Comparison of ENCODE assay signal across 6 cellular contexts in the genomic region with DNA sequence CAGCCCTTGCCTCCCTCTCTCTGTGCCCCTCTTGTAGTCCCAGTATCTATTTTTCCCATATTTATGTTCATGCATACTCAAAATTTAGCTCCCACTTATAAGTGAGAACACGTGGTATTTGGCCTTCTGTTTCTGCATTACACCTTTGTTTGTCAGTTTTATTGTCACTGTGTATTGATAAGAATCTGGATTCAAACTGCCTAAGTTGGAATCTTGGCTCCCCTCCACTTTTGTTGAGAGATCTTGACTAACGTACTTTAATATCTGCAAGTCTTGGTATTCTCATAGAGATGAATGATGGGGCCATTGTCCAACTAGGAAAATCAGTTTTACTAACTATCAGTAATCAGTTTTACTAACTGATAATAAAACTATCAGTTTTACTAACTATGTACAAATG.
"Had no signal": no experiment of that assay in that cellular context is flagged by ENCODE, and none has a peak within 500 bp of the region (broad histone marks: within the 10 kb centered on the region; RNA-seq: fewer than 3 reads in every experiment).

No MANE protein-coding gene starts in this region.

- H3K4me3 ChIP-seq: K562 had no signal

- DNase-seq: IMR-90, KBM-7, KG1 had no signal

- ATAC-seq: HepG2, K562 had no signal

- H3K27ac ChIP-seq: HL-60 had no signal
